Comparison of ENCODE assay signal across 7 cellular contexts in the genomic region with DNA sequence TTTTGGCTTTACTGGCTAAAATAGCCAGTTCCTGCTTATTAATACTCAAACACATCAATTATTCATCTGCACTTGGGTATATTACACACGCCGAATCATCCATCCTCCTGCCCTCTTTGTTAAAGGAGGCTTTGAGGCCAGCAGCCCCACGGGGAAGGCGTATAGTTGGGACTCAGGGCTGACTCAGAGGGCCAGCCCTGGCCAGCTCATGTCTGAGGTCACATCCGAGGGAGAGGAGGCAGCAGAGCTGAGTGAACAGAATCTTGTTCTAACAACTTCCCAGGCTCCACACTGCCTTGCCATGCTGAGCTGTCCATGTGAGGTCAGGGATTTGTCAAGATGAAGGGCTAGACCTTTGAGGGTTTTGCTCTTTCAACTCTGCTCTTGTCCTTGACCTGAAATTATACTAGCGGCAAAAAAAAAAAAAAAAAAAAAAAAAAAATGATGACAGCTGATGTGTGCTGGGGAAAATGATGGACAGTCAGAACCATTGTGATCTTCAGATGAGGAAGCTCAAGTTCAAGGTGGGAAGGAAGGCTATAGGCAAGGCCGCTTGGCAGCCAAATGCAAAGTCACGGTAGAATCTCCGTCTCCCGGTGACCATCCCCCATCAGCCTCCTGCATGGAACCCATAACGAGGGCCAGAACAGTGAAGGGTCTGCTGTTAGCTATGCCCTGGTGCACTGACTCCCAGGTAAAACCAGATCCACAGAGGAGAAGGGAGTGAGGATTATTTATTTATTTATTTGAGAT. TPM values are rescaled to one million over a fixed set of nuclear protein-coding genes. Genes with fewer than 3 reads are reported as not detected.
A peak's percentile ranks its signal among the peaks of the same experiment; 100 is the strongest.
DNase-seq lines count a peak whose midpoint lies in the region; ATAC-seq and TF ChIP-seq lines count a peak whose summit lies in the region.

No MANE protein-coding gene starts in this region.

- peak overlapping the region; percentile 84 for H2BK5ac ChIP-seq in IMR-90 (ENCODE audit: low read depth, low read length, poor library complexity, severe bottlenecking)

- peak overlapping the region; percentile 96 for H4K91ac ChIP-seq in IMR-90 (ENCODE audit: insufficient read depth, low read depth, low read length)

- CTCF ChIA-PET in IMR-90 (lab: Yijun Ruan, JAX): interaction anchor here (1.3 kb wide), 1 partner anchor 18 kb away, joined by 3 read pairs; no protein-coding TSS in a partner anchor
- CTCF ChIA-PET in GM10248 (lab: Yijun Ruan, JAX): interaction anchor here (1.2 to 3.5 kb wide), 3 partner anchors 10 to 21 kb away, joined by 3 to 18 read pairs (median 5); no protein-coding TSS in a partner anchor

- H3K4ac ChIP-seq in IMR-90 (ENCODE audit: low read depth, low read length): peak overlapping the region; percentile 98

- no peaks in the 10 kb centered on the region for H3K79me2 ChIP-seq in osteoblast (ENCODE audit: insufficient read depth, low read length)

- H3K9me1 ChIP-seq in IMR-90 (ENCODE audit: insufficient read depth, low read length): peaks cover 9% of the 10 kb centered on the region

- H2BK120ac ChIP-seq in IMR-90 (ENCODE audit: low read depth, low read length): peak overlapping the region; percentile 94

- H4K5ac ChIP-seq in IMR-90 (ENCODE audit: low read depth, low read length): peak overlapping the region; percentile 53

- peak overlapping the region; percentile 26; the same call in 1 of the 2 replicates for H3K9ac ChIP-seq in IMR-90 (ENCODE audit: low read depth, low read length)

- H3K4me2 ChIP-seq in IMR-90 (ENCODE audit: low read depth, low read length) (no peak overlapping the region), osteoblast (ENCODE audit: insufficient read depth, low read length) (peak overlapping the region; percentile 26)

- no peaks in the 10 kb centered on the region for H3K9me3 ChIP-seq in IMR-90 (ENCODE audit: control insufficient read depth, insufficient read depth, low read length)
- no peaks in the 10 kb centered on the region for H3K9me3 ChIP-seq in osteoblast (ENCODE audit: low read depth, low read length)

- H3K4me1 ChIP-seq in IMR-90 (ENCODE audit: control insufficient read depth, insufficient read depth, low read length): peaks cover 9% of the 10 kb centered on the region; the same call in 1 of the 2 replicates
- H3K4me1 ChIP-seq in osteoblast (ENCODE audit: insufficient read depth, low read length): peaks cover 9% of the 10 kb centered on the region

- peak overlapping the region; percentile 30; the same call in 1 of the 2 replicates for H3K18ac ChIP-seq in IMR-90 (ENCODE audit: low read depth, low read length)

- H4K20me1 ChIP-seq in IMR-90 (ENCODE audit: insufficient read depth, low read length): no peaks in the 10 kb centered on the region
- H4K20me1 ChIP-seq in osteoblast (ENCODE audit: insufficient read depth, low read length): no peaks in the 10 kb centered on the region

- 0 out of 2 replicates have a peak, but pooled peaks have one; percentile 9 for TF ChIP-seq RAD21 in IMR-90 (IDR thresholded peaks at IDR 0.05; ENCODE audit: low read length)

- POLR2A ChIA-PET in IMR-90 (lab: Charles Lee; ENCODE audit: unreplicated experiment): no interaction called here
- POLR2A ChIA-PET in GM10248 (lab: Yijun Ruan, JAX): no interaction called here

- ATAC-seq in IMR-90 (ENCODE audit: low read depth): peak; percentile 99
- ATAC-seq in GM19467 (IDR thresholded peaks at IDR 0.05; ENCODE audit: unreplicated experiment): no peak

- H3K4me3 ChIP-seq in IMR-90 (ENCODE audit: insufficient read depth, low read depth, low read length) (no peak overlapping the region), cardiac fibroblast (replicated peaks in 1 of 2; ENCODE audit: low read depth in 2 of 2, low read length in 2 of 2) (no peak overlapping the region), osteoblast (ENCODE audit: insufficient read depth, low read length) (no peak overlapping the region)

- no CpG with 5 or more reads among the region's 11 CpGs for WGBS in IMR-90 (ENCODE audit: extremely low coverage in 2 of 2, insufficient read length in 1 of 2), 2 experiments

- H3K27me3 ChIP-seq in IMR-90 (ENCODE audit: control insufficient read depth, insufficient read depth, low read length): no peaks in the 10 kb centered on the region
- H3K27me3 ChIP-seq in osteoblast (ENCODE audit: insufficient read depth, low read length): no peaks in the 10 kb centered on the region

- H3K36me3 ChIP-seq in IMR-90 (ENCODE audit: control insufficient read depth, insufficient read depth, low read length) (no peaks in the 10 kb centered on the region), osteoblast (ENCODE audit: insufficient read depth, low read length) (no peaks in the 10 kb centered on the region)

- DNase-seq in ELF-1 (ENCODE audit: low read depth, low spot score) (peak; percentile 40), IMR-90 (peak; percentile 97), cardiac fibroblast (ENCODE audit: low read depth in 2 of 2) (peak; percentile 84 to 97), osteoblast (ENCODE audit: insufficient read length, low spot score, missing footprints) (peak; percentile 97), GM10248 (ENCODE audit: extremely low spot score) (no peak), ecto neural progenitor cell (ENCODE audit: low spot score) (no peak)

- intact Hi-C loops in IMR-90 (cut with micrococcal nuclease): no loop called here

- no peak for TF ChIP-seq POLR2A in IMR-90 (IDR thresholded peaks at IDR 0.05; ENCODE audit: low read depth, low read length)

- peak overlapping the region; percentile 100 for H2AK5ac ChIP-seq in IMR-90 (ENCODE audit: low read depth, low read length)

- TF ChIP-seq CTCF in IMR-90 (conservative IDR thresholded peaks at IDR 0.05; ENCODE audit: low read depth, low read length): no peak
- TF ChIP-seq CTCF in cardiac fibroblast (IDR thresholded peaks at IDR 0.05; ENCODE audit: low read depth, low read length): no peak
- TF ChIP-seq CTCF in osteoblast (IDR thresholded peaks at IDR 0.05; ENCODE audit: extremely low read depth, low read depth, low read length): no peak
- no peak for TF ChIP-seq CTCF in GM10248 (IDR thresholded peaks at IDR 0.05; ENCODE audit: control extremely low read depth, extremely low read depth, low read depth, missing control alignments)

- in situ Hi-C loops in IMR-90 (cut with MboI; ENCODE audit: low sequenced_read_pairs): no loop called here

- peak overlapping the region; percentile 100 for H2BK15ac ChIP-seq in IMR-90 (ENCODE audit: low read depth, low read length)

- H2AFZ ChIP-seq in IMR-90 (replicated peaks; ENCODE audit: low read length, poor library complexity): peak overlapping the region; percentile 89
- peak overlapping the region; percentile 61 for H2AFZ ChIP-seq in osteoblast (ENCODE audit: low read length)

- H3K14ac ChIP-seq in IMR-90 (replicated peaks; ENCODE audit: low read depth, low read length): peak overlapping the region; percentile 95

- peak overlapping the region; percentile 98 for H2AK9ac ChIP-seq in IMR-90 (replicated peaks; ENCODE audit: low read depth, low read length, poor library complexity)

- BruUV-seq in IMR-90 (replicated peaks; lab: Mats Ljungman, UMichigan): no TSS peak

- H4K8ac ChIP-seq in IMR-90 (ENCODE audit: low read depth in 2 of 2, low read length in 2 of 2): peak overlapping the region; percentile 92 to 97

- peaks cover 0 to 3% of the 10 kb centered on the region in 2 experiments; a peak in 1 of 4 replicates for H3K79me1 ChIP-seq in IMR-90 (ENCODE audit: low read depth in 1 of 2, low read length in 2 of 2)

- peak overlapping the region; percentile 63 for H3K56ac ChIP-seq in IMR-90 (ENCODE audit: extremely low read depth, insufficient read depth, low read length)

- H2BK20ac ChIP-seq in IMR-90 (ENCODE audit: low read depth, low read length): peak overlapping the region; percentile 97

- peak overlapping the region; percentile 37 for H3K27ac ChIP-seq in IMR-90 (ENCODE audit: insufficient read depth, low read length)
- peak overlapping the region; percentile 82 for H3K27ac ChIP-seq in osteoblast (ENCODE audit: low read depth, low read length)

- H3K23ac ChIP-seq in IMR-90 (ENCODE audit: low read depth, low read length): peak overlapping the region; percentile 86

- dilution Hi-C loops in IMR-90 (cut with HindIII; ENCODE audit: low sequenced_read_pairs, unreplicated experiment): no loop called here

TF ChIP-seq in IMR-90, 13 proteins besides CTCF, POLR2A, EP300 and RAD21 (continues in another document):
- TF ChIP-seq RFX5 (IDR thresholded peaks at IDR 0.05; ENCODE audit: low read depth, low read length) (no peak), BHLHE40 (IDR thresholded peaks at IDR 0.05; ENCODE audit: low read depth, low read length) (no peak), USF2 (IDR thresholded peaks at IDR 0.05; ENCODE audit: low read depth, low read length) (peak; percentile 20; the same call in 1 of the 2 replicates), CEBPB (IDR thresholded peaks at IDR 0.05; ENCODE audit: low read depth, low read length) (0 out of 2 replicates have a peak, but pooled peaks have one; percentile 11), MXI1 (IDR thresholded peaks at IDR 0.05; ENCODE audit: borderline replicate concordance, low read depth, low read length) (peak; percentile 49; the same call in 1 of the 2 replicates), CHD1 (IDR thresholded peaks at IDR 0.05; ENCODE audit: low read depth, low read length) (no peak), SMC3 (IDR thresholded peaks at IDR 0.05; ENCODE audit: low read depth, low read length) (no peak), MAFK (IDR thresholded peaks at IDR 0.05; ENCODE audit: low read depth, low read length) (peak; percentile 47), FOS (IDR thresholded peaks at IDR 0.05; ENCODE audit: low read depth, low read length) (peak; percentile 90), RCOR1 (IDR thresholded peaks at IDR 0.05; ENCODE audit: insufficient replicate concordance, low read length) (no peak)

RNA-seq across cellular contexts. Expression of gene MARK3, which starts 12.5 kb away (rescaled TPM):
- 80.5 and 88.0 TPM in 2 replicates for total RNA-seq in IMR-90 (2012; rRNA removed)
- polyA plus RNA-seq in IMR-90 (2012; rRNA removed): 72.8 and 78.5 TPM in 2 replicates
- polyA plus RNA-seq in IMR-90 (2012; cell fraction: cytosol; rRNA removed): 34.2 and 35.5 TPM in 2 replicates
- 156 and 427 TPM in 2 replicates for polyA plus RNA-seq in IMR-90 (2012; cell fraction: nucleus; rRNA removed; ENCODE audit: low replicate concordance)
- total RNA-seq in osteoblast: 101 and 108 TPM in 2 replicates

RNA-seq across cellular contexts. Expression of gene EIF5, which starts 38.7 kb away (rescaled TPM):
- total RNA-seq in IMR-90 (2012; rRNA removed) (163 and 241 TPM in 2 replicates), osteoblast (197 and 221 TPM in 2 replicates)
- polyA plus RNA-seq in IMR-90 (2012; rRNA removed): 163 and 181 TPM in 2 replicates
- polyA plus RNA-seq in IMR-90 (2012; cell fraction: cytosol; rRNA removed): 141 and 165 TPM in 2 replicates
- polyA plus RNA-seq in IMR-90 (2012; cell fraction: nucleus; rRNA removed; ENCODE audit: low replicate concordance): 111 and 312 TPM in 2 replicates

Comparison
In these comparisons a context has a peak if more than half of its experiments do, and no peak if none do; other contexts are left out.
1. DNase-seq: peak in ELF-1 (single experiment), IMR-90 (single experiment), cardiac fibroblast (2 of 2) and osteoblast (single experiment); none in GM10248 (single experiment) and ecto neural progenitor cell (single experiment).